Comparison of ENCODE assay signal across 9 cellular contexts in genomic region chr11:2383823-2384722, GRCh38. TPM values are rescaled to one million over a fixed set of nuclear protein-coding genes. Genes with fewer than 3 reads are reported as not detected.
DNase-seq lines count a peak whose midpoint lies in the region; ATAC-seq and TF ChIP-seq lines count a peak whose summit lies in the region.
"Had no signal": no experiment of that assay in that cellular context is flagged by ENCODE, and none has a peak within 500 bp of the region (broad histone marks: within the 10 kb centered on the region; RNA-seq: fewer than 3 reads in every experiment).

No MANE protein-coding gene starts in this region.

- no peaks in the 10 kb centered on the region for H3K9me3 ChIP-seq in CD8-positive, alpha-beta T cell (ENCODE audit: low read length)
- H3K9me3 ChIP-seq in MM.1S (replicated peaks; ENCODE audit: insufficient read depth, low read length) (no peaks in the 10 kb centered on the region), neuronal stem cell (replicated peaks in 1 of 2; ENCODE audit: control insufficient read depth in 2 of 2, insufficient read depth in 1 of 2, low read depth in 1 of 2, low read length in 2 of 2) (no peaks in the 10 kb centered on the region)

- no peak overlapping the region for H2AK5ac ChIP-seq in neuronal stem cell (ENCODE audit: low read depth, low read length)

- H3K4me2 ChIP-seq in MM.1S (ENCODE audit: low read depth, low read length) (peak overlapping the region; percentile 38; the same call in 1 of the 2 replicates), neuronal stem cell (ENCODE audit: insufficient read depth, low read length, poor library complexity, severe bottlenecking) (no peak overlapping the region)

- no peaks in the 10 kb centered on the region for H3K79me2 ChIP-seq in MM.1S (ENCODE audit: low read length)

- H3K9me3 Mint-ChIP-seq in CD8-positive, alpha-beta T cell: no peaks in the 10 kb centered on the region
- H3K9me3 Mint-ChIP-seq in effector memory CD8-positive, alpha-beta T cell: no peaks in the 10 kb centered on the region
- H3K9me3 Mint-ChIP-seq in activated naive CD4-positive, alpha-beta T cell treated with anti-CD3 and anti-CD28 coated beads, Interleukin-2, amount 50 U/mL, for 72 hours: no peaks in the 10 kb centered on the region

- no peak overlapping the region for H2BK120ac ChIP-seq in neuronal stem cell (ENCODE audit: low read depth, low read length)

- H3K27ac ChIP-seq in CD8-positive, alpha-beta T cell (ENCODE audit: low read depth, low read length): no peak overlapping the region
- H3K27ac ChIP-seq in MM.1S (ENCODE audit: low read length) (no peak overlapping the region), neuronal stem cell (replicated peaks; ENCODE audit: low read length) (no peak overlapping the region)

- no peaks in the 10 kb centered on the region for H4K20me1 ChIP-seq in MM.1S (ENCODE audit: insufficient read depth, low read length)

- peaks cover 9% of the 10 kb centered on the region for H3K36me3 Mint-ChIP-seq in CD8-positive, alpha-beta T cell
- peaks cover 66% of the 10 kb centered on the region for H3K36me3 Mint-ChIP-seq in effector memory CD8-positive, alpha-beta T cell (ENCODE audit: insufficient read depth)
- H3K36me3 Mint-ChIP-seq in activated naive CD4-positive, alpha-beta T cell treated with anti-CD3 and anti-CD28 coated beads, Interleukin-2, amount 50 U/mL, for 72 hours: no peaks in the 10 kb centered on the region

- ATAC-seq in CD8-positive, alpha-beta T cell: peak; percentile 29
- peak; percentile 6 for ATAC-seq in effector memory CD8-positive, alpha-beta T cell (replicated peaks)
- ATAC-seq in activated naive CD4-positive, alpha-beta T cell treated with anti-CD3 and anti-CD28 coated beads, Interleukin-2, amount 50 U/mL, for 72 hours: no peak

- H3K27me3 Mint-ChIP-seq in CD8-positive, alpha-beta T cell (ENCODE audit: low read depth): no peaks in the 10 kb centered on the region
- no peaks in the 10 kb centered on the region for H3K27me3 Mint-ChIP-seq in effector memory CD8-positive, alpha-beta T cell

- H3K27me3 ChIP-seq in CD8-positive, alpha-beta T cell (ENCODE audit: insufficient read depth, low read length): no peaks in the 10 kb centered on the region
- peaks cover 43% of the 10 kb centered on the region for H3K27me3 ChIP-seq in MM.1S (replicated peaks; ENCODE audit: insufficient read depth, low read length)
- H3K27me3 ChIP-seq in neuronal stem cell (ENCODE audit: control insufficient read depth in 3 of 3, insufficient read depth in 3 of 3, low read depth in 1 of 3, low read length in 3 of 3): no peaks in the 10 kb centered on the region

- H4K91ac ChIP-seq in neuronal stem cell (ENCODE audit: low read depth, low read length, poor library complexity): no peak overlapping the region

- peak overlapping the region; percentile 77 for H3K27ac Mint-ChIP-seq in CD8-positive, alpha-beta T cell
- H3K27ac Mint-ChIP-seq in effector memory CD8-positive, alpha-beta T cell: peak overlapping the region; percentile 88 to 92
- H3K27ac Mint-ChIP-seq in activated naive CD4-positive, alpha-beta T cell treated with anti-CD3 and anti-CD28 coated beads, Interleukin-2, amount 50 U/mL, for 72 hours: no peak overlapping the region

- TF ChIP-seq CTCF in CD8-positive, alpha-beta T cell (IDR thresholded peaks at IDR 0.05): no peak
- TF ChIP-seq CTCF in MM.1S (IDR thresholded peaks at IDR 0.05; ENCODE audit: low read length): no peak

- POLR2A ChIA-PET in CD8-positive, alpha-beta T cell (lab: Charles Lee): interaction anchor here (0.7 kb wide), 1 partner anchor 79 kb away, joined by 3 read pairs; no protein-coding TSS in a partner anchor

- no CpG with 5 or more reads among the region's 32 CpGs for WGBS in neuronal stem cell (ENCODE audit: extremely low coverage in 2 of 2, insufficient read length in 2 of 2, insufficient replicate concordance in 1 of 2), 2 donors

- intact Hi-C loops in CD8-positive, alpha-beta T cell (cut with DNase I, micrococcal nuclease): no loop called here

- H3K18ac ChIP-seq in neuronal stem cell (ENCODE audit: low read length): no peak overlapping the region

- no peak overlapping the region for H3K23ac ChIP-seq in neuronal stem cell (ENCODE audit: low read depth, low read length, poor library complexity)

- no peaks in the 10 kb centered on the region for H3K36me3 ChIP-seq in CD8-positive, alpha-beta T cell (ENCODE audit: insufficient read depth, low read length)
- H3K36me3 ChIP-seq in MM.1S (replicated peaks; ENCODE audit: insufficient read depth, low read length) (no peaks in the 10 kb centered on the region), neuronal stem cell (replicated peaks in 1 of 2; ENCODE audit: control insufficient read depth in 2 of 2, insufficient read depth in 2 of 2, low read length in 2 of 2) (peaks cover 9 to 44% of the 10 kb centered on the region in 2 donors)

- no peak overlapping the region for H3K4me3 Mint-ChIP-seq in CD8-positive, alpha-beta T cell
- peak overlapping the region; percentile 81 to 83 for H3K4me3 Mint-ChIP-seq in effector memory CD8-positive, alpha-beta T cell

- CTCF ChIA-PET in CD8-positive, alpha-beta T cell (lab: Charles Lee): interaction anchor here (0.7 to 1.2 kb wide), 2 partner anchors 17 to 79 kb away, joined by 3 read pairs; partner anchors contain the start of gene TSSC4

- peaks cover 54% of the 10 kb centered on the region for H3K79me1 ChIP-seq in neuronal stem cell (ENCODE audit: low read depth, low read length)

- no peak overlapping the region for H4K8ac ChIP-seq in neuronal stem cell (ENCODE audit: low read depth, low read length)

- H3K9me2 ChIP-seq in MM.1S (replicated peaks; ENCODE audit: insufficient read depth, low read length): no peaks in the 10 kb centered on the region

- peak in 2 of 7 experiments; percentile 50 to 59 for DNase-seq in CD8-positive, alpha-beta T cell
- DNase-seq in MM.1S (no peak), neuronal stem cell (ENCODE audit: low spot score) (no peak), hepatic stellate cell (ENCODE audit: low spot score) (no peak), NCI-H1092 treated with DMSO at 0.1 percent for 48 hours (lab: John Stamatoyannopoulos, UW) (no peak), GDM1 (lab: John Stamatoyannopoulos, UW) (no peak)
- DNase-seq in effector memory CD8-positive, alpha-beta T cell: peak; percentile 37 to 43 (median 42)
- DNase-seq in activated naive CD4-positive, alpha-beta T cell treated with anti-CD3 and anti-CD28 coated beads, Interleukin-2, amount 50 U/mL, for 72 hours (ENCODE audit: low spot score in 2 of 2): no peak
- DNase-seq: NCI-H187 treated with DMSO at 0.1 percent for 48 hours had no signal

- H3K4me1 ChIP-seq in CD8-positive, alpha-beta T cell (ENCODE audit: insufficient read depth, low read length): peaks cover 71% of the 10 kb centered on the region
- H3K4me1 ChIP-seq in MM.1S (ENCODE audit: low read length) (peaks cover 25% of the 10 kb centered on the region), neuronal stem cell (ENCODE audit: control insufficient read depth in 2 of 2, insufficient read depth in 1 of 2, low read depth in 1 of 2, low read length in 2 of 2) (peaks cover 26 to 30% of the 10 kb centered on the region in 2 donors)

- no peak overlapping the region for H3K9ac ChIP-seq in MM.1S (ENCODE audit: low read length)
- H3K9ac ChIP-seq in neuronal stem cell (ENCODE audit: low read depth, low read length, poor library complexity): peak overlapping the region; percentile 60

- no peak overlapping the region for H2BK12ac ChIP-seq in neuronal stem cell (ENCODE audit: low read length)

- no peak overlapping the region for H3K4ac ChIP-seq in neuronal stem cell (ENCODE audit: low read length)

- H2AFZ ChIP-seq in MM.1S (ENCODE audit: low read length): no peak overlapping the region
- no peak overlapping the region for H2AFZ ChIP-seq in neuronal stem cell (ENCODE audit: low read length)

- no peak overlapping the region for H3K14ac ChIP-seq in neuronal stem cell (ENCODE audit: low read length)

- no peak overlapping the region for H2BK15ac ChIP-seq in neuronal stem cell (ENCODE audit: low read length)

- H2BK5ac ChIP-seq in neuronal stem cell (ENCODE audit: low read length): peak overlapping the region; percentile 29

- no peak overlapping the region for H3K4me3 ChIP-seq in CD8-positive, alpha-beta T cell (ENCODE audit: low read depth, low read length)
- H3K4me3 ChIP-seq in MM.1S (ENCODE audit: low read length) (no peak overlapping the region), neuronal stem cell (ENCODE audit: low read length in 2 of 2) (no peak overlapping the region)

- peaks cover 68% of the 10 kb centered on the region for H3K4me1 Mint-ChIP-seq in CD8-positive, alpha-beta T cell (ENCODE audit: low read depth)
- peaks cover 71 to 82% of the 10 kb centered on the region in 2 donors for H3K4me1 Mint-ChIP-seq in effector memory CD8-positive, alpha-beta T cell (ENCODE audit: low read depth in 2 of 2)

- no peaks in the 10 kb centered on the region; the same call in 1 of the 2 replicates for H3F3A ChIP-seq in MM.1S (ENCODE audit: insufficient read depth, low read length)

RNA-seq across cellular contexts. Expression of gene CD81, which starts 7.0 kb away (rescaled TPM):
- total RNA-seq in CD8-positive, alpha-beta T cell: 100 to 1,000 TPM; 165 to 166 TPM
- polyA plus RNA-seq in neuronal stem cell (2013, experiment 1 of 2): 200 TPM
- 195 TPM for polyA plus RNA-seq in neuronal stem cell (2013, experiment 2 of 2)
- 100 to 1,000 TPM; 107 to 142 TPM for total RNA-seq in activated naive CD4-positive, alpha-beta T cell treated with anti-CD3 and anti-CD28 coated beads, Interleukin-2, amount 50 U/mL, for 72 hours

RNA-seq across cellular contexts. Expression of gene TSSC4, which starts 16.5 kb away (rescaled TPM):
- total RNA-seq in CD8-positive, alpha-beta T cell: 10 to 100 TPM; 48.8 to 49.5 TPM
- polyA plus RNA-seq in neuronal stem cell (2013, experiment 1 of 2): 50.8 TPM
- polyA plus RNA-seq in neuronal stem cell (2013, experiment 2 of 2): 54.1 TPM
- total RNA-seq in activated naive CD4-positive, alpha-beta T cell treated with anti-CD3 and anti-CD28 coated beads, Interleukin-2, amount 50 U/mL, for 72 hours: 10 to 100 TPM; 31.8 to 38.7 TPM

Comparison
In these comparisons a context has a peak if more than half of its experiments do, and no peak if none do; other contexts are left out.
1. ATAC-seq: peak in CD8-positive, alpha-beta T cell (single experiment) and effector memory CD8-positive, alpha-beta T cell (single experiment); none in activated naive CD4-positive, alpha-beta T cell treated with anti-CD3 and anti-CD28 coated beads, Interleukin-2, amount 50 U/mL, for 72 hours (0 of 2).
2. DNase-seq: peak in effector memory CD8-positive, alpha-beta T cell (3 of 3); none in MM.1S (single experiment), neuronal stem cell (single experiment), hepatic stellate cell (single experiment), NCI-H1092 treated with DMSO at 0.1 percent for 48 hours (single experiment), activated naive CD4-positive, alpha-beta T cell treated with anti-CD3 and anti-CD28 coated beads, Interleukin-2, amount 50 U/mL, for 72 hours (0 of 2) and GDM1 (single experiment).
3. H3K27ac Mint-ChIP-seq: peak in CD8-positive, alpha-beta T cell (single experiment) and effector memory CD8-positive, alpha-beta T cell (2 of 2); none in activated naive CD4-positive, alpha-beta T cell treated with anti-CD3 and anti-CD28 coated beads, Interleukin-2, amount 50 U/mL, for 72 hours (0 of 2).